14 cellular contexts compared by ENCODE assay signal in genomic region chr3:78257956-78258530, GRCh38.
"Had no signal": no experiment of that assay in that cellular context is flagged by ENCODE, and none has a peak within 500 bp of the region (broad histone marks: within the 10 kb centered on the region; RNA-seq: fewer than 3 reads in every experiment).

No MANE protein-coding gene starts in this region.

- H3K27me3 Mint-ChIP-seq: activated naive CD8-positive, alpha-beta T cell treated with anti-CD3 and anti-CD28 coated beads for 36 hours; naive B cell; stimulated activated memory B cell treated with anti-CD40 and anti-IgM and Interleukin-4, amounts not matched to agents 10 μg/mL and 1 μg/mL and 100 μg/mL, for 72 hours had no signal

- H3K4me1 ChIP-seq: lower lobe of right lung had no signal

- H3K36me3 ChIP-seq: lower lobe of right lung, neutrophil had no signal

- H3K9me3 ChIP-seq: lower lobe of right lung, neutrophil had no signal

- H3K4me3 Mint-ChIP-seq: activated naive CD8-positive, alpha-beta T cell treated with anti-CD3 and anti-CD28 coated beads for 36 hours; activated T-helper 1 cell treated with anti-CD3 and anti-CD28 coated beads, Interleukin-12 subunit alpha, Interleukin-12 subunit beta, Interleukin-2, Interleukin-4 antibody, amounts not matched to agents 30 ng/mL and 10 ng/mL and 1 ng/mL, durations not matched to agents 14 hours and 24 hours and 36 hours; naive B cell; stimulated activated memory B cell treated with anti-CD40 and anti-IgM and Interleukin-4, amounts not matched to agents 10 μg/mL and 1 μg/mL and 100 μg/mL, for 72 hours had no signal

- H3K27me3 ChIP-seq: neutrophil had no signal

- H3K36me3 Mint-ChIP-seq: activated naive CD8-positive, alpha-beta T cell treated with anti-CD3 and anti-CD28 coated beads for 36 hours; naive B cell; stimulated activated memory B cell treated with anti-CD40 and anti-IgM and Interleukin-4, amounts not matched to agents 10 μg/mL and 1 μg/mL and 100 μg/mL, for 72 hours had no signal

- H3K4me1 Mint-ChIP-seq: activated naive CD8-positive, alpha-beta T cell treated with anti-CD3 and anti-CD28 coated beads for 36 hours; naive B cell had no signal

- ATAC-seq: activated CD4-positive, CD25-positive, alpha-beta regulatory T cell treated with anti-CD3 and anti-CD28 coated beads, Interleukin-2, amount 50 U/mL, for 24 hours; left colon; stimulated activated memory B cell treated with anti-CD40 and anti-IgM and Interleukin-4, amounts not matched to agents 10 μg/mL and 1 μg/mL and 100 μg/mL, for 72 hours had no signal

- H3K9me3 Mint-ChIP-seq: activated naive CD8-positive, alpha-beta T cell treated with anti-CD3 and anti-CD28 coated beads for 36 hours had no signal

- H3K4me3 ChIP-seq: lower lobe of right lung had no signal

- H3K27ac Mint-ChIP-seq: activated naive CD8-positive, alpha-beta T cell treated with anti-CD3 and anti-CD28 coated beads for 36 hours; activated T-helper 1 cell treated with anti-CD3 and anti-CD28 coated beads, Interleukin-12 subunit alpha, Interleukin-12 subunit beta, Interleukin-2, Interleukin-4 antibody, amounts not matched to agents 30 ng/mL and 10 ng/mL and 1 ng/mL, durations not matched to agents 14 hours and 24 hours and 36 hours; naive B cell; stimulated activated memory B cell treated with anti-CD40 and anti-IgM and Interleukin-4, amounts not matched to agents 10 μg/mL and 1 μg/mL and 100 μg/mL, for 72 hours had no signal

- H3K27ac ChIP-seq: lower lobe of right lung, neutrophil had no signal

- DNase-seq: activated CD4-positive, alpha-beta T cell treated with anti-CD3 and anti-CD28 coated beads, Interleukin-2, amount 50 U/mL, for 1 hour; activated naive CD8-positive, alpha-beta T cell treated with anti-CD3 and anti-CD28 coated beads for 36 hours; anterior cingulate cortex; left colon; lower lobe of right lung; midbrain; naive B cell; retina; stimulated activated CD4-positive, alpha-beta T cell treated with anti-CD3 and anti-CD28 coated beads, Interleukin-2, amount 100 ng/mL, for 48 hours; T-helper 9 cell had no signal
